In genomic region chr11:113593698-113594308, GRCh38 we compare ENCODE assay signal across 1 cellular context.
A peak's percentile ranks its signal among the peaks of the same experiment; 100 is the strongest.
TF ChIP-seq lines count a peak whose summit lies in the region.

No MANE protein-coding gene starts in this region.

TF ChIP-seq in K562, 482 proteins besides CTCF, POLR2A, EP300 and RAD21 (continued from another document):
- 0 out of 2 replicates have a peak, but pooled peaks have one; percentile 30 for TF ChIP-seq CHAMP1 (IDR thresholded peaks at IDR 0.05)
- TF ChIP-seq ZBTB12 (CRISPR knock-in tag; IDR thresholded peaks at IDR 0.05): peak; percentile 79
- TF ChIP-seq TEAD4 (IDR thresholded peaks at IDR 0.05; ENCODE audit: low read length): peak; percentile 71; the same call in 1 of the 2 replicates
- TF ChIP-seq TEAD4 (CRISPR knock-in tag; IDR thresholded peaks at IDR 0.05; ENCODE audit: borderline replicate concordance): no peak
- no peak for TF ChIP-seq ZNF445 (CRISPR knock-in tag; IDR thresholded peaks at IDR 0.05; ENCODE audit: low read depth)
- peak; percentile 57; the same call in 1 of the 2 replicates for TF ChIP-seq LEF1 (IDR thresholded peaks at IDR 0.05)
- TF ChIP-seq STAT5B (CRISPR knock-in tag; IDR thresholded peaks at IDR 0.05): no peak
- TF ChIP-seq RBM34 (IDR thresholded peaks at IDR 0.05; ENCODE audit: borderline replicate concordance, insufficient read depth, low read length): no peak
- peak; percentile 72 for TF ChIP-seq CREB1 (IDR thresholded peaks at IDR 0.05)
- TF ChIP-seq CREB1 (CRISPR knock-in tag; IDR thresholded peaks at IDR 0.05): peak; percentile 36; the same call in 1 of the 2 replicates
- no peak for TF ChIP-seq ATF1 (CRISPR knock-in tag; IDR thresholded peaks at IDR 0.05)
- peak; percentile 81 for TF ChIP-seq ATF1 (tag; IDR thresholded peaks at IDR 0.05)
- peak; percentile 59; the same call in 1 of the 2 replicates for TF ChIP-seq SMARCA4 (IDR thresholded peaks at IDR 0.05)
- TF ChIP-seq TBL1XR1 (IDR thresholded peaks at IDR 0.05; ENCODE audit: low read length in 2 of 2): peak in 1 of 2 experiments; percentile 45; a peak in 1 of 4 replicates
- no peak for TF ChIP-seq XRCC4 (IDR thresholded peaks at IDR 0.05; ENCODE audit: extremely low read depth, insufficient read depth, insufficient read length)
- TF ChIP-seq ZBTB9 (CRISPR knock-in tag; IDR thresholded peaks at IDR 0.05): 0 out of 2 replicates have a peak, but pooled peaks have one; percentile 75
- TF ChIP-seq CREM (IDR thresholded peaks at IDR 0.05; ENCODE audit: low read depth): peak; percentile 90
- peak; percentile 13 for TF ChIP-seq HDAC3 (IDR thresholded peaks at IDR 0.05; ENCODE audit: borderline replicate concordance, partially characterized antibody)
- TF ChIP-seq ATF7 (IDR thresholded peaks at IDR 0.05): peak; percentile 62
- no peak for TF ChIP-seq U2AF1 (optimal IDR thresholded peaks at IDR 0.05; ENCODE audit: low read depth, low read length)
- no peak for TF ChIP-seq NR2C2 (CRISPR knock-in tag; IDR thresholded peaks at IDR 0.05)
- TF ChIP-seq NR2C2 (tag; IDR thresholded peaks at IDR 0.05): 0 out of 2 replicates have a peak, but pooled peaks have one; percentile 41
- TF ChIP-seq ZBTB26 (CRISPR knock-in tag; IDR thresholded peaks at IDR 0.05): no peak
- TF ChIP-seq ZNF3 (CRISPR knock-in tag; IDR thresholded peaks at IDR 0.05): no peak
- peak; percentile 83; the same call in 1 of the 2 replicates for TF ChIP-seq ESRRA (IDR thresholded peaks at IDR 0.05; ENCODE audit: borderline replicate concordance, low read depth)
- TF ChIP-seq MEIS2 (IDR thresholded peaks at IDR 0.05; ENCODE audit: partially characterized antibody): peak; percentile 99
- TF ChIP-seq DPF2 (IDR thresholded peaks at IDR 0.05): peak; percentile 73
- peak; percentile 62 for TF ChIP-seq FOSL1 (tag; conservative IDR thresholded peaks at IDR 0.05)
- TF ChIP-seq ZNF175 (CRISPR knock-in tag; IDR thresholded peaks at IDR 0.05; ENCODE audit: low read depth): peak; percentile 30; the same call in 1 of the 2 replicates
- TF ChIP-seq ZNF785 (CRISPR knock-in tag; IDR thresholded peaks at IDR 0.05): no peak
- peak in 1 of 2 experiments; percentile 16 for TF ChIP-seq AFF1 (IDR thresholded peaks at IDR 0.05; ENCODE audit: low read depth in 1 of 2, partially characterized antibody in 2 of 2)
- TF ChIP-seq ETV5 (CRISPR knock-in tag; IDR thresholded peaks at IDR 0.05; ENCODE audit: low read depth): peak; percentile 87
- peak; percentile 78; the same call in 1 of the 2 replicates for TF ChIP-seq SMARCE1 (IDR thresholded peaks at IDR 0.05)
- no peak for TF ChIP-seq SUPT5H (IDR thresholded peaks at IDR 0.05)
- 0 out of 2 replicates have a peak, but pooled peaks have one; percentile 68 for TF ChIP-seq HDAC2 (IDR thresholded peaks at IDR 0.05)
- TF ChIP-seq, protein P1, sequence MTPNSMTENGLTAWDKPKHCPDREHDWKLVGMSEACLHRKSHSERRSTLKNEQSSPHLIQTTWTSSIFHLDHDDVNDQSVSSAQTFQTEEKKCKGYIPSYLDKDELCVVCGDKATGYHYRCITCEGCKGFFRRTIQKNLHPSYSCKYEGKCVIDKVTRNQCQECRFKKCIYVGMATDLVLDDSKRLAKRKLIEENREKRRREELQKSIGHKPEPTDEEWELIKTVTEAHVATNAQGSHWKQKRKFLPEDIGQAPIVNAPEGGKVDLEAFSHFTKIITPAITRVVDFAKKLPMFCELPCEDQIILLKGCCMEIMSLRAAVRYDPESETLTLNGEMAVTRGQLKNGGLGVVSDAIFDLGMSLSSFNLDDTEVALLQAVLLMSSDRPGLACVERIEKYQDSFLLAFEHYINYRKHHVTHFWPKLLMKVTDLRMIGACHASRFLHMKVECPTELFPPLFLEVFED (CRISPR knock-in tag; conservative IDR thresholded peaks at IDR 0.05): no peak
- peak; percentile 56; the same call in 1 of the 2 replicates for TF ChIP-seq NFE2 (IDR thresholded peaks at IDR 0.05; ENCODE audit: low read depth)
- TF ChIP-seq, protein P2, sequence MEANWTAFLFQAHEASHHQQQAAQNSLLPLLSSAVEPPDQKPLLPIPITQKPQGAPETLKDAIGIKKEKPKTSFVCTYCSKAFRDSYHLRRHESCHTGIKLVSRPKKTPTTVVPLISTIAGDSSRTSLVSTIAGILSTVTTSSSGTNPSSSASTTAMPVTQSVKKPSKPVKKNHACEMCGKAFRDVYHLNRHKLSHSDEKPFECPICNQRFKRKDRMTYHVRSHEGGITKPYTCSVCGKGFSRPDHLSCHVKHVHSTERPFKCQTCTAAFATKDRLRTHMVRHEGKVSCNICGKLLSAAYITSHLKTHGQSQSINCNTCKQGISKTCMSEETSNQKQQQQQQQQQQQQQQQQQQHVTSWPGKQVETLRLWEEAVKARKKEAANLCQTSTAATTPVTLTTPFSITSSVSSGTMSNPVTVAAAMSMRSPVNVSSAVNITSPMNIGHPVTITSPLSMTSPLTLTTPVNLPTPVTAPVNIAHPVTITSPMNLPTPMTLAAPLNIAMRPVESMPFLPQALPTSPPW (CRISPR knock-in tag; IDR thresholded peaks at IDR 0.05): peak; percentile 48; the same call in 1 of the 2 replicates
